Comparison of ENCODE assay signal across 35 cellular contexts in genomic region chr4:5222047-5222446, GRCh38.
A peak's percentile ranks its signal among the peaks of the same experiment; 100 is the strongest.
DNase-seq lines count a peak whose midpoint lies in the region; ATAC-seq, FAIRE-seq and TF ChIP-seq lines count a peak whose summit lies in the region.
"Had no signal": no experiment of that assay in that cellular context is flagged by ENCODE, and none has a peak within 500 bp of the region (broad histone marks: within the 10 kb centered on the region; RNA-seq: fewer than 3 reads in every experiment).

No MANE protein-coding gene starts in this region.

- ATAC-seq in K562 (no peak), HG03045 (IDR thresholded peaks at IDR 0.05; ENCODE audit: unreplicated experiment) (no peak)
- ATAC-seq: A549; CD8-positive, alpha-beta T cell had no signal

- no peaks in the 10 kb centered on the region for H3K79me2 ChIP-seq in K562 (ENCODE audit: control insufficient read depth, insufficient read depth, low read length)

- H3K27me3 ChIP-seq in K562 (ENCODE audit: control insufficient read depth in 2 of 2, insufficient read depth in 2 of 2, low read length in 2 of 2) (no peaks in the 10 kb centered on the region), bronchial epithelial cell (ENCODE audit: control insufficient read depth, insufficient read depth, low read length) (no peaks in the 10 kb centered on the region), sigmoid colon (no peaks in the 10 kb centered on the region)
- H3K27me3 ChIP-seq: BLaER1; BLaER1 treated with 17β-estradiol and CSF1 and Interleukin-3, amounts not matched to agents 10 nM and 100 nM had no signal

- peaks cover 0 to 3% (median 0%) of the 10 kb centered on the region in 3 donors for H3K36me3 Mint-ChIP-seq in immature natural killer cell
- H3K36me3 Mint-ChIP-seq: CD14-positive monocyte; CD4-positive, alpha-beta memory T cell; CD4-positive, CD25-positive, alpha-beta regulatory T cell; CD8-positive, alpha-beta memory T cell; CD8-positive, alpha-beta T cell had no signal

- H3K27ac ChIP-seq in HEK293 (ENCODE audit: extremely low read depth, low read depth, low read length) = no peak overlapping the region
- no peak overlapping the region for H3K27ac ChIP-seq in K562 (ENCODE audit: extremely low read depth, low read depth, low read length)
- no peak overlapping the region for H3K27ac ChIP-seq in sigmoid colon
- H3K27ac ChIP-seq: 22Rv1; A549; BLaER1; BLaER1 treated with 17β-estradiol and CSF1 and Interleukin-3, amounts not matched to agents 10 nM and 100 nM; C4-2B had no signal

- TF ChIP-seq RAD21 in K562 (CRISPR knock-in tag; conservative IDR thresholded peaks at IDR 0.05 in 1 of 2, IDR thresholded peaks at IDR 0.05 in 1 of 2) = no peak

- H3K4me1 ChIP-seq in HEK293 (ENCODE audit: control insufficient read depth, insufficient read depth, low read length) (no peaks in the 10 kb centered on the region), K562 (replicated peaks in 1 of 2; ENCODE audit: control insufficient read depth in 2 of 2, insufficient read depth in 2 of 2, low read length in 2 of 2) (no peaks in the 10 kb centered on the region), sigmoid colon (no peaks in the 10 kb centered on the region)
- H3K4me1 ChIP-seq: A549, BE2C, Caco-2 had no signal

- no TSS peak for BruUV-seq in K562 (replicated peaks; lab: Mats Ljungman, UMichigan)

- DNase-seq in K562 (ENCODE audit: extremely low read depth in 1 of 4, low spot score in 3 of 4) = no peak
- DNase-seq in bronchial epithelial cell (ENCODE audit: low read depth) = no peak
- no peak for DNase-seq in immature natural killer cell
- DNase-seq in sigmoid colon = no peak
- DNase-seq: 8988T; ACHN; AML-193; BE2C; C1 segment of cervical spinal cord; Caco-2; Calu3; CD4-positive, alpha-beta memory T cell; CD4-positive, alpha-beta T cell; CD4-positive, CD25-positive, alpha-beta regulatory T cell; CD8-positive, alpha-beta memory T cell; CD8-positive, alpha-beta T cell; COR-L47; DMS 273 treated with DMSO at 0.1 percent for 48 hours; DMS153; DMS53; DMS79; DMS79 treated with DMSO at 0.1 percent for 48 hours; DND-41; EL had no signal

- no peaks in the 10 kb centered on the region for H4K20me1 ChIP-seq in K562 (replicated peaks; ENCODE audit: control insufficient read depth, insufficient read depth, low read length)
- H4K20me1 ChIP-seq: BLaER1 had no signal

- POLR2A ChIA-PET in HEK293 (lab: Yijun Ruan, JAX) = no interaction called here
- POLR2A ChIA-PET in K562 (lab: Yijun Ruan, JAX) = no interaction called here

- in situ Hi-C loops in K562 (cut with MboI) = no loop called here

- H3K4me2 ChIP-seq in K562 (ENCODE audit: insufficient read depth, low read length) = no peak overlapping the region
- H3K4me2 ChIP-seq: A549; BLaER1; BLaER1 treated with 17β-estradiol and CSF1 and Interleukin-3, amounts not matched to agents 10 nM and 100 nM had no signal

- no peak overlapping the region for H2AFZ ChIP-seq in K562 (ENCODE audit: low read depth, low read length)

- H3K36me3 ChIP-seq in HEK293 (ENCODE audit: control insufficient read depth in 2 of 2, insufficient read depth in 1 of 2, low read length in 2 of 2) (no peaks in the 10 kb centered on the region), K562 (ENCODE audit: control insufficient read depth, insufficient read depth, low read length) (no peaks in the 10 kb centered on the region), bronchial epithelial cell (ENCODE audit: control insufficient read depth, insufficient read depth, low read length) (no peaks in the 10 kb centered on the region), sigmoid colon (no peaks in the 10 kb centered on the region)
- H3K36me3 ChIP-seq: BE2C, BLaER1 had no signal

- FAIRE-seq in K562 (lab: Jason Lieb, UNC) (no peak), bronchial epithelial cell (lab: Jason Lieb, UNC) (peak; percentile 13)
- FAIRE-seq: A204.1, A549, D721Med had no signal

- H3K27ac Mint-ChIP-seq in immature natural killer cell = no peak overlapping the region
- H3K27ac Mint-ChIP-seq: B cell; CD14-positive monocyte; CD4-positive, alpha-beta memory T cell; CD4-positive, alpha-beta T cell; CD4-positive, CD25-positive, alpha-beta regulatory T cell; CD8-positive, alpha-beta memory T cell; CD8-positive, alpha-beta T cell had no signal

- H3K9me1 ChIP-seq in K562 (ENCODE audit: control insufficient read depth, insufficient read depth, low read length) = no peaks in the 10 kb centered on the region

- H3K4me1 Mint-ChIP-seq in immature natural killer cell = no peaks in the 10 kb centered on the region
- H3K4me1 Mint-ChIP-seq: B cell; CD14-positive monocyte; CD4-positive, alpha-beta memory T cell; CD4-positive, CD25-positive, alpha-beta regulatory T cell; CD8-positive, alpha-beta memory T cell had no signal

- peaks cover 2 to 24% (median 14%) of the 10 kb centered on the region in 6 donors for H3K9me3 Mint-ChIP-seq in immature natural killer cell

- H3K9me3 ChIP-seq in HEK293 (ENCODE audit: control insufficient read depth, insufficient read depth, low read depth, low read length) (no peaks in the 10 kb centered on the region), K562 (replicated peaks; ENCODE audit: control insufficient read depth, insufficient read depth, low read depth, low read length) (no peaks in the 10 kb centered on the region), sigmoid colon (peaks cover 0 to 12% (median 7%) of the 10 kb centered on the region in 4 donors)
- H3K9me3 ChIP-seq: BE2C, Caco-2 had no signal

- peaks cover 2 to 3% (median 3%) of the 10 kb centered on the region in 3 donors for H3K27me3 Mint-ChIP-seq in immature natural killer cell (ENCODE audit: low read depth in 3 of 3)
- H3K27me3 Mint-ChIP-seq: B cell; CD4-positive, alpha-beta memory T cell; CD4-positive, alpha-beta T cell; CD4-positive, CD25-positive, alpha-beta regulatory T cell; CD8-positive, alpha-beta memory T cell had no signal

- CTCF ChIA-PET in HEK293 (lab: Yijun Ruan, JAX) = no interaction called here
- CTCF ChIA-PET in K562 (lab: Yijun Ruan, JAX; ENCODE audit: low intra/inter-chr PET ratio) = no interaction called here

- intact Hi-C loops in K562 (cut with micrococcal nuclease) = no loop called here
- intact Hi-C loops in sigmoid colon (cut with DNase I) = no loop called here

- H3K9ac ChIP-seq in K562 (ENCODE audit: insufficient read depth in 1 of 2, low read depth in 2 of 2, low read length in 2 of 2) = no peak overlapping the region
- H3K9ac ChIP-seq: BLaER1; BLaER1 treated with 17β-estradiol and CSF1 and Interleukin-3, amounts not matched to agents 10 nM and 100 nM had no signal

- TF ChIP-seq POLR2A in K562 (conservative IDR thresholded peaks at IDR 0.05) (no peak), sigmoid colon (IDR thresholded peaks at IDR 0.05) (no peak)

- TF ChIP-seq EP300 in K562 (IDR thresholded peaks at IDR 0.05; ENCODE audit: low read length) = no peak
- TF ChIP-seq EP300 in sigmoid colon (IDR thresholded peaks at IDR 0.05) = no peak

- H3K4me3 ChIP-seq in HEK293 (ENCODE audit: low read depth, low read length) = no peak overlapping the region
- H3K4me3 ChIP-seq in K562 = no peak overlapping the region
- no peak overlapping the region for H3K4me3 ChIP-seq in bronchial epithelial cell (ENCODE audit: low read depth, low read length)
- no peak overlapping the region for H3K4me3 ChIP-seq in sigmoid colon
- H3K4me3 ChIP-seq: A549; BLaER1; BLaER1 treated with 17β-estradiol and CSF1 and Interleukin-3, amounts not matched to agents 10 nM and 100 nM had no signal

- no peak for TF ChIP-seq CTCF in HEK293 (tag by site-specific recombination; IDR thresholded peaks at IDR 0.05)
- no peak for TF ChIP-seq CTCF in K562 (IDR thresholded peaks at IDR 0.05 in 2 of 3, conservative IDR thresholded peaks at IDR 0.05 in 1 of 3; ENCODE audit: insufficient read depth in 2 of 3, low read depth in 1 of 3, low read length in 3 of 3)
- TF ChIP-seq CTCF in bronchial epithelial cell (IDR thresholded peaks at IDR 0.05; ENCODE audit: insufficient read depth, low read length, severe bottlenecking) = no peak
- TF ChIP-seq CTCF in sigmoid colon (IDR thresholded peaks at IDR 0.05) = no peak

- H3K4me3 Mint-ChIP-seq in immature natural killer cell = no peak overlapping the region
- H3K4me3 Mint-ChIP-seq: B cell; CD14-positive monocyte; CD4-positive, alpha-beta memory T cell; CD4-positive, alpha-beta T cell; CD8-positive, alpha-beta memory T cell; CD8-positive, alpha-beta T cell had no signal

TF ChIP-seq in HEK293, 187 proteins besides CTCF, POLR2A, EP300 and RAD21:
- TF ChIP-seq ZNF707 (tag by site-specific recombination; IDR thresholded peaks at IDR 0.05) (peak; percentile 78), ZNF248 (tag by site-specific recombination; IDR thresholded peaks at IDR 0.05) (no peak)

TF ChIP-seq in K562, 482 proteins besides CTCF, POLR2A, EP300 and RAD21:
- TF ChIP-seq, protein P1, sequence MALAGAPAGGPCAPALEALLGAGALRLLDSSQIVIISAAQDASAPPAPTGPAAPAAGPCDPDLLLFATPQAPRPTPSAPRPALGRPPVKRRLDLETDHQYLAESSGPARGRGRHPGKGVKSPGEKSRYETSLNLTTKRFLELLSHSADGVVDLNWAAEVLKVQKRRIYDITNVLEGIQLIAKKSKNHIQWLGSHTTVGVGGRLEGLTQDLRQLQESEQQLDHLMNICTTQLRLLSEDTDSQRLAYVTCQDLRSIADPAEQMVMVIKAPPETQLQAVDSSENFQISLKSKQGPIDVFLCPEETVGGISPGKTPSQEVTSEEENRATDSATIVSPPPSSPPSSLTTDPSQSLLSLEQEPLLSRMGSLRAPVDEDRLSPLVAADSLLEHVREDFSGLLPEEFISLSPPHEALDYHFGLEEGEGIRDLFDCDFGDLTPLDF (CRISPR knock-in tag; IDR thresholded peaks at IDR 0.05) = no peak
- TF ChIP-seq ZNF707 (CRISPR knock-in tag; conservative IDR thresholded peaks at IDR 0.05) = peak; percentile 89

Comparison
In these comparisons a context has a peak if more than half of its experiments do, and no peak if none do; other contexts are left out.
1. Of the 44 proteins assayed by ChIP-seq in both K562 and HEK293: peak only in K562: none; only in HEK293: none; in both: ZNF707; in neither: 43.